ENCODE assay signal across 21 cellular contexts in genomic region chr15:62874933-62875625, GRCh38.
A peak's percentile ranks its signal among the peaks of the same experiment; 100 is the strongest.
DNase-seq lines count a peak whose midpoint lies in the region; TF ChIP-seq lines count a peak whose summit lies in the region.
"Had no signal": no experiment of that assay in that cellular context is flagged by ENCODE, and none has a peak within 500 bp of the region (broad histone marks: within the 10 kb centered on the region; RNA-seq: fewer than 3 reads in every experiment).

No MANE protein-coding gene starts in this region.

- no CpG with 5 or more reads among the region's 16 CpGs for WGBS in trophoblast cell (ENCODE audit: extremely low coverage, insufficient coverage, insufficient read length)
- WGBS in thyroid gland, 2 donors: 82 to 83% methylated on average over 13 to 14 of the region's 16 CpGs

- DNase-seq in cerebellum (ENCODE audit: low spot score) (peak; percentile 79), left ventricle myocardium inferior (no peak), trophoblast cell (no peak), thyroid gland (no peak), Ammon's horn (ENCODE audit: low spot score) (no peak), NK-92 (lab: John Stamatoyannopoulos, UW; ENCODE audit: unreplicated experiment) (no peak), NCI-H226 (no peak)
- DNase-seq: activated naive CD4-positive, alpha-beta T cell treated with Interleukin-2 at 50 U/mL for 16 hours; CD8-positive, alpha-beta memory T cell; dermis blood vessel endothelial cell; glutamatergic neuron; GM23248; immature natural killer cell; NCI-H1436 treated with DMSO at 0.1 percent for 48 hours; NCI-H2227 treated with DMSO at 0.1 percent for 48 hours; nephron progenitor cell; stimulated activated CD4-positive, alpha-beta T cell treated with anti-CD3 and anti-CD28 coated beads, Interleukin-15, amount 100 ng/mL, for 24 hours; stimulated activated naive CD8-positive, alpha-beta T cell treated with anti-CD3 and anti-CD28 coated beads, Interleukin-15, Interleukin-2, amounts not matched to agents 100 U/mL and 50 U/mL, for 24 hours had no signal

- no peak overlapping the region for H3K4me3 ChIP-seq in HUES48 (ENCODE audit: low read depth, low read length)
- no peak overlapping the region for H3K4me3 ChIP-seq in left ventricle myocardium inferior
- no peak overlapping the region for H3K4me3 ChIP-seq in trophoblast cell (ENCODE audit: low read depth, low read length)
- no peak overlapping the region for H3K4me3 ChIP-seq in thyroid gland (replicated peaks in 1 of 3)
- H3K4me3 ChIP-seq: GM23248, lung had no signal

- H3K4me2 ChIP-seq in trophoblast cell (ENCODE audit: low read length): no peak overlapping the region

- peak overlapping the region; percentile 72 for H3K27ac ChIP-seq in HUES48 (ENCODE audit: low read depth, low read length)
- H3K27ac ChIP-seq in left ventricle myocardium inferior (replicated peaks): peak overlapping the region; percentile 55
- peak overlapping the region; percentile 98 for H3K27ac ChIP-seq in trophoblast cell (ENCODE audit: low read depth, low read length)
- H3K27ac ChIP-seq in thyroid gland: no peak overlapping the region
- H3K27ac ChIP-seq: epithelial cell of prostate, GM23248 had no signal

- H3K9ac ChIP-seq in HUES48 (ENCODE audit: low read depth, low read length) (no peak overlapping the region), trophoblast cell (ENCODE audit: low read length) (peak overlapping the region; percentile 62)
- H3K9ac ChIP-seq: GM23248 had no signal

- peak overlapping the region; percentile 100 for H4K91ac ChIP-seq in trophoblast cell (ENCODE audit: low read depth, low read length)

- peak overlapping the region; percentile 87 for H4K8ac ChIP-seq in trophoblast cell (ENCODE audit: low read depth, low read length)

- peak overlapping the region; percentile 100 for H2BK120ac ChIP-seq in trophoblast cell (ENCODE audit: insufficient read depth, low read length, poor library complexity)

- peaks cover 23% of the 10 kb centered on the region for H3K79me2 ChIP-seq in trophoblast cell (ENCODE audit: control insufficient read depth, insufficient read depth, low read length, poor library complexity)

- H3K18ac ChIP-seq in trophoblast cell (ENCODE audit: low read length): peak overlapping the region; percentile 94

- H3K4ac ChIP-seq in trophoblast cell (ENCODE audit: low read depth, low read length): peak overlapping the region; percentile 95

- peak overlapping the region; percentile 98 for H2AK5ac ChIP-seq in trophoblast cell (ENCODE audit: low read length)

- H3K23ac ChIP-seq in trophoblast cell (ENCODE audit: low read length): no peak overlapping the region

- H2AFZ ChIP-seq in trophoblast cell (ENCODE audit: insufficient read depth, low read length, poor library complexity): peak overlapping the region; percentile 51
- H2AFZ ChIP-seq: GM23248 had no signal

- peak overlapping the region; percentile 98 for H2BK5ac ChIP-seq in trophoblast cell (ENCODE audit: low read depth, low read length, poor library complexity)

- H2BK12ac ChIP-seq in trophoblast cell (ENCODE audit: low read length): peak overlapping the region; percentile 97

- H3K4me1 ChIP-seq in HUES48 (ENCODE audit: control insufficient read depth, insufficient read depth, low read length) (peaks cover 13% of the 10 kb centered on the region), left ventricle myocardium inferior (peaks cover 31% of the 10 kb centered on the region), trophoblast cell (ENCODE audit: control insufficient read depth in 1 of 2, insufficient read depth in 2 of 2, low read length in 2 of 2) (peaks cover 22 to 36% of the 10 kb centered on the region in 2 experiments), thyroid gland (no peaks in the 10 kb centered on the region)

- TF ChIP-seq POLR2A in thyroid gland (IDR thresholded peaks at IDR 0.05): no peak

- H4K12ac ChIP-seq in trophoblast cell (ENCODE audit: low read depth, low read length): peak overlapping the region; percentile 50

- H3K27me3 ChIP-seq in HUES48 (ENCODE audit: control insufficient read depth, insufficient read depth, low read length) (no peaks in the 10 kb centered on the region), left ventricle myocardium inferior (ENCODE audit: low read depth) (no peaks in the 10 kb centered on the region), trophoblast cell (ENCODE audit: insufficient read depth, low read length) (no peaks in the 10 kb centered on the region), thyroid gland (no peaks in the 10 kb centered on the region)

- peaks cover 60% of the 10 kb centered on the region for H3K79me1 ChIP-seq in trophoblast cell (ENCODE audit: low read length)

- TF ChIP-seq CTCF in left ventricle myocardium inferior (IDR thresholded peaks at IDR 0.05; ENCODE audit: borderline replicate concordance): no peak
- no peak for TF ChIP-seq CTCF in thyroid gland (IDR thresholded peaks at IDR 0.05)

- H3K36me3 ChIP-seq in HUES48 (ENCODE audit: control insufficient read depth, insufficient read depth, low read length): no peaks in the 10 kb centered on the region
- no peaks in the 10 kb centered on the region for H3K36me3 ChIP-seq in left ventricle myocardium inferior
- H3K36me3 ChIP-seq in trophoblast cell (ENCODE audit: control insufficient read depth in 1 of 2, insufficient read depth in 2 of 2, low read length in 2 of 2): no peaks in the 10 kb centered on the region
- no peaks in the 10 kb centered on the region for H3K36me3 ChIP-seq in thyroid gland

- peak overlapping the region; percentile 96 for H3K14ac ChIP-seq in trophoblast cell (ENCODE audit: low read length)

- intact Hi-C loops in left ventricle myocardium inferior (cut with micrococcal nuclease) (no loop called here), thyroid gland (cut with DNase I) (no loop called here)

- H3K9me3 ChIP-seq in HUES48 (ENCODE audit: control insufficient read depth, insufficient read depth, low read length) (0 out of 2 replicates have a peak, but pooled peaks cover 3% of the 10 kb centered on the region), left ventricle myocardium inferior (replicated peaks) (peaks cover 8% of the 10 kb centered on the region), trophoblast cell (ENCODE audit: insufficient read depth, low read depth, low read length) (peaks cover 2% of the 10 kb centered on the region), thyroid gland (no peaks in the 10 kb centered on the region)

Comparison
In these comparisons a context has a peak if more than half of its experiments do, and no peak if none do; other contexts are left out.
1. H3K27ac ChIP-seq: peak in HUES48 (single experiment), left ventricle myocardium inferior (single experiment) and trophoblast cell (single experiment); none in thyroid gland (0 of 3).